Comparison of ENCODE assay signal across 8 cellular contexts in genomic region chr11:126416542-126417090, GRCh38.
DNase-seq lines count a peak whose midpoint lies in the region; ATAC-seq and TF ChIP-seq lines count a peak whose summit lies in the region.

No MANE protein-coding gene starts in this region.

- 10% methylated on average over 17 of the region's 52 CpGs; no CpG with 5 or more reads in 1 of the 2 donors for WGBS in upper lobe of left lung, 2 donors

- H3K4me1 ChIP-seq in upper lobe of left lung, result peaks cover 28 to 43% (median 39%) of the 10 kb centered on the region in 4 donors

- no peak for TF ChIP-seq EP300 in upper lobe of left lung (IDR thresholded peaks at IDR 0.05)

- peak overlapping the region in 3 of 4 donors; percentile 43 to 54 (median 47) for H3K4me3 ChIP-seq in upper lobe of left lung

- intact Hi-C loops in left ventricle myocardium superior (cut with micrococcal nuclease), result no loop called here

- TF ChIP-seq CTCF in upper lobe of left lung (IDR thresholded peaks at IDR 0.05), result peak in 2 of 6 experiments; percentile 5 to 33

- peak in 1 of 4 donors; percentile 59 for TF ChIP-seq POLR2A in upper lobe of left lung (IDR thresholded peaks at IDR 0.05)

- H3K27me3 ChIP-seq in upper lobe of left lung, result no peaks in the 10 kb centered on the region

- peaks cover 0 to 8% (median 3%) of the 10 kb centered on the region in 4 donors for H3K36me3 ChIP-seq in upper lobe of left lung

- H3K27ac ChIP-seq in angular gyrus (ENCODE audit: low read depth, low read length) (peak overlapping the region; percentile 83), upper lobe of left lung (peak overlapping the region; percentile 74 to 86 (median 82))

- peak; percentile 96 for DNase-seq in left ventricle myocardium superior
- peak; percentile 89 for DNase-seq in putamen (ENCODE audit: low spot score)
- peak; percentile 90 to 95 for DNase-seq in upper lobe of left lung
- no peak for DNase-seq in DMS 273 (lab: John Stamatoyannopoulos, UW; ENCODE audit: unreplicated experiment)

- no peaks in the 10 kb centered on the region for H3K9me3 ChIP-seq in upper lobe of left lung

- ATAC-seq in GM18873 (IDR thresholded peaks at IDR 0.05; ENCODE audit: low FRiP score, unreplicated experiment) (peak; percentile 73), HG03139 (IDR thresholded peaks at IDR 0.05; ENCODE audit: unreplicated experiment) (peak; percentile 88), SK-N-SH treated with all-trans-retinoic acid at 6 μM for 48 hours (peak; percentile 91), left ventricle myocardium superior (peak; percentile 80), upper lobe of left lung (ENCODE audit: low FRiP score in 2 of 2) (peak; percentile 89 to 91)

TF ChIP-seq in SK-N-SH treated with all-trans-retinoic acid at 6 μM for 48 hours, 23 proteins besides CTCF, POLR2A, EP300 and RAD21:
- TF ChIP-seq CREB5 (CRISPR knock-in tag; IDR thresholded peaks at IDR 0.05; ENCODE audit: low read depth) (no peak), ZNF565 (CRISPR knock-in tag; conservative IDR thresholded peaks at IDR 0.05; ENCODE audit: low read depth) (no peak), ZFP3 (CRISPR knock-in tag; IDR thresholded peaks at IDR 0.05) (no peak), OSR1 (CRISPR knock-in tag; IDR thresholded peaks at IDR 0.05) (no peak), PPARA (CRISPR knock-in tag; IDR thresholded peaks at IDR 0.05; ENCODE audit: borderline replicate concordance) (no peak), ZC3H10 (CRISPR knock-in tag; IDR thresholded peaks at IDR 0.05) (no peak), TOX (CRISPR knock-in tag; IDR thresholded peaks at IDR 0.05; ENCODE audit: borderline replicate concordance) (no peak), CSDC2 (CRISPR knock-in tag; IDR thresholded peaks at IDR 0.05) (no peak), ZNF70 (CRISPR knock-in tag; IDR thresholded peaks at IDR 0.05) (no peak), ZFP30 (CRISPR knock-in tag; IDR thresholded peaks at IDR 0.05) (no peak), BACH2 (CRISPR knock-in tag; IDR thresholded peaks at IDR 0.05; ENCODE audit: borderline replicate concordance) (no peak), TCF4 (CRISPR knock-in tag; IDR thresholded peaks at IDR 0.05; ENCODE audit: borderline replicate concordance) (no peak), ZNF8 (CRISPR knock-in tag; IDR thresholded peaks at IDR 0.05) (no peak), ISL1 (CRISPR knock-in tag; IDR thresholded peaks at IDR 0.05) (no peak), ARNTL (CRISPR knock-in tag; IDR thresholded peaks at IDR 0.05; ENCODE audit: borderline replicate concordance, low read depth) (no peak), PATZ1 (CRISPR knock-in tag; IDR thresholded peaks at IDR 0.05; ENCODE audit: borderline replicate concordance) (no peak), RARB (CRISPR knock-in tag; IDR thresholded peaks at IDR 0.05) (no peak)
